In the genomic region with DNA sequence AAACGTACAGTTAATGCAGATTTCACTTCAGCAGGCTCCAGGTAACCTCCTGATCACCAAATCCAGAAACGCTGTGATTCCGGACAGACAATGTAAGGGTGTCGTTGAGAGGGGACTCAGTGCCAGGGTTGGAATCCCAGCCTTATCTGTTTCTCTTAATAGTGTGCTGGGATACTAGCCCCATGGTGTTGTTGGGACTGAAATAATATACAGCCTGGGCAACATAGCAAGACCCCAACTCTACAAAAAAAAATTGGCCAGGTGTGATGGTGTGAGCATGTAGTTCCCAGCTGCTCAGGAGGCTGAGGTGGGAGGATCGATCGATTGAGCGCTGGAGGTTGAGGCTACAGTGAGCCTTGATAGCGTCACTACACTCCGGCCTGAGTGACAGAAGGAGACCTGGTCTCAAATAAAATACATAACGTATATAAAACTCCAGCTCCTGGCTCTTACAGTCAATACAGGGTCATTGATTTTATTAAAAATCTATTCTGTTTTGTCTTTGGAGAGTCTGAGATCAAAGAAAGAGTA, we compare ENCODE assay signal across 8 cellular contexts. TPM values are rescaled to one million over a fixed set of nuclear protein-coding genes. Genes with fewer than 3 reads are reported as not detected.
DNase-seq lines count a peak whose midpoint lies in the region; ATAC-seq, FAIRE-seq and TF ChIP-seq lines count a peak whose summit lies in the region.

No MANE protein-coding gene starts in this region.

- H3K4me3 ChIP-seq in HEK293 (ENCODE audit: low read depth, low read length) (peak overlapping the region; percentile 79), iPS-11a (ENCODE audit: low read depth, low read length) (peak overlapping the region; percentile 89), spleen (peak overlapping the region; percentile 81 to 97 (median 92))

- H3K9me3 Mint-ChIP-seq in activated CD8-positive, alpha-beta T cell treated with anti-CD3 and anti-CD28 coated beads, Interleukin-2, amount 10 ng/mL, durations not matched to agents 7 days and 5 days (ENCODE audit: insufficient read depth) = no peaks in the 10 kb centered on the region

- H3K9me3 ChIP-seq in HEK293 (ENCODE audit: control insufficient read depth, insufficient read depth, low read depth, low read length) (no peaks in the 10 kb centered on the region), spleen (no peaks in the 10 kb centered on the region)

- CTCF ChIA-PET in HEK293 (lab: Yijun Ruan, JAX) = interaction anchor here (1.3 to 1.6 kb wide), 2 partner anchors 44 to 238 kb away, joined by 3 to 4 read pairs; no protein-coding TSS in a partner anchor
- CTCF ChIA-PET in activated CD8-positive, alpha-beta T cell treated with anti-CD3 and anti-CD28 coated beads, Interleukin-2, amount 10 ng/mL, durations not matched to agents 7 days and 5 days (lab: Charles Lee) = interaction anchor here (1.6 to 2.8 kb wide), 4 partner anchors 16 to 239 kb away, joined by 5 to 17 read pairs (median 6); partner anchors contain the start of gene SUDS3

- TF ChIP-seq CTCF in HEK293 (tag by site-specific recombination; IDR thresholded peaks at IDR 0.05) = no peak
- TF ChIP-seq CTCF in spleen (IDR thresholded peaks at IDR 0.05 in 8 of 11, conservative IDR thresholded peaks at IDR 0.05 in 3 of 11) = no peak

- H3K4me1 Mint-ChIP-seq in activated CD8-positive, alpha-beta T cell treated with anti-CD3 and anti-CD28 coated beads, Interleukin-2, amount 10 ng/mL, durations not matched to agents 7 days and 5 days (ENCODE audit: low read depth) = peaks cover 24% of the 10 kb centered on the region

- H3K27me3 Mint-ChIP-seq in activated CD8-positive, alpha-beta T cell treated with anti-CD3 and anti-CD28 coated beads, Interleukin-2, amount 10 ng/mL, durations not matched to agents 7 days and 5 days (ENCODE audit: low read depth) = no peaks in the 10 kb centered on the region

- H3K27me3 ChIP-seq in spleen (replicated peaks in 1 of 7) = no peaks in the 10 kb centered on the region

- no peak for DNase-seq in activated CD8-positive, alpha-beta T cell treated with anti-CD3 and anti-CD28 coated beads, Interleukin-2, amount 10 ng/mL, durations not matched to agents 7 days and 5 days
- DNase-seq in spleen = no peak
- no peak for DNase-seq in RCC 7860 (ENCODE audit: low spot score)
- DNase-seq in NAMALWA (ENCODE audit: low spot score) = no peak

- 86 to 91% (median 87%) methylated on average over 10 of the region's 10 CpGs for WGBS in spleen, 5 donors

- H3K27ac ChIP-seq in HEK293 (ENCODE audit: extremely low read depth, low read depth, low read length) (no peak overlapping the region), spleen (peak overlapping the region in 5 of 8 donors; percentile 75 to 86 (median 83))

- ATAC-seq in activated CD8-positive, alpha-beta T cell treated with anti-CD3 and anti-CD28 coated beads, Interleukin-2, amount 10 ng/mL, durations not matched to agents 7 days and 5 days = no peak
- no peak for ATAC-seq in HG02973 (IDR thresholded peaks at IDR 0.05; ENCODE audit: unreplicated experiment)
- no peak for ATAC-seq in HG03095 (IDR thresholded peaks at IDR 0.05; ENCODE audit: unreplicated experiment)

- H3K27ac Mint-ChIP-seq in activated CD8-positive, alpha-beta T cell treated with anti-CD3 and anti-CD28 coated beads, Interleukin-2, amount 10 ng/mL, durations not matched to agents 7 days and 5 days = peak overlapping the region; percentile 72

- POLR2A ChIA-PET in HEK293 (lab: Yijun Ruan, JAX) = interaction anchor here (0.8 to 1.6 kb wide), 2 partner anchors 13 to 76 kb away, joined by 3 to 5 read pairs; partner anchors contain the start of gene WSB2
- POLR2A ChIA-PET in activated CD8-positive, alpha-beta T cell treated with anti-CD3 and anti-CD28 coated beads, Interleukin-2, amount 10 ng/mL, durations not matched to agents 7 days and 5 days (lab: Charles Lee) = interaction anchor here (0.7 to 1.6 kb wide), 2 partner anchors 75 to 262 kb away, joined by 3 to 4 read pairs; no protein-coding TSS in a partner anchor

- intact Hi-C loops in spleen (cut with DNase I; ENCODE audit: low total_unique reads) = no loop called here

- peaks cover 3% of the 10 kb centered on the region; the same call in 1 of the 2 replicates for H3K4me1 ChIP-seq in HEK293 (ENCODE audit: control insufficient read depth, insufficient read depth, low read length)
- peaks cover 0 to 58% (median 37%) of the 10 kb centered on the region in 6 donors for H3K4me1 ChIP-seq in spleen

- no peak for TF ChIP-seq POLR2A in spleen (IDR thresholded peaks at IDR 0.05)

- H3K36me3 Mint-ChIP-seq in activated CD8-positive, alpha-beta T cell treated with anti-CD3 and anti-CD28 coated beads, Interleukin-2, amount 10 ng/mL, durations not matched to agents 7 days and 5 days (ENCODE audit: low read depth) = peaks cover 32% of the 10 kb centered on the region

- H3K36me3 ChIP-seq in HEK293 (ENCODE audit: control insufficient read depth in 2 of 2, insufficient read depth in 1 of 2, low read length in 2 of 2) (peaks cover 33 to 49% of the 10 kb centered on the region in 2 experiments), spleen (peaks cover 0 to 45% (median 33%) of the 10 kb centered on the region in 6 donors)

- H3K4me3 Mint-ChIP-seq in activated CD8-positive, alpha-beta T cell treated with anti-CD3 and anti-CD28 coated beads, Interleukin-2, amount 10 ng/mL, durations not matched to agents 7 days and 5 days = peak overlapping the region; percentile 94

- no peak for FAIRE-seq in RCC 7860 (lab: Jason Lieb, UNC)

TF ChIP-seq in HEK293, 187 proteins besides CTCF, POLR2A, EP300 and RAD21:
- TF ChIP-seq, protein P1, sequence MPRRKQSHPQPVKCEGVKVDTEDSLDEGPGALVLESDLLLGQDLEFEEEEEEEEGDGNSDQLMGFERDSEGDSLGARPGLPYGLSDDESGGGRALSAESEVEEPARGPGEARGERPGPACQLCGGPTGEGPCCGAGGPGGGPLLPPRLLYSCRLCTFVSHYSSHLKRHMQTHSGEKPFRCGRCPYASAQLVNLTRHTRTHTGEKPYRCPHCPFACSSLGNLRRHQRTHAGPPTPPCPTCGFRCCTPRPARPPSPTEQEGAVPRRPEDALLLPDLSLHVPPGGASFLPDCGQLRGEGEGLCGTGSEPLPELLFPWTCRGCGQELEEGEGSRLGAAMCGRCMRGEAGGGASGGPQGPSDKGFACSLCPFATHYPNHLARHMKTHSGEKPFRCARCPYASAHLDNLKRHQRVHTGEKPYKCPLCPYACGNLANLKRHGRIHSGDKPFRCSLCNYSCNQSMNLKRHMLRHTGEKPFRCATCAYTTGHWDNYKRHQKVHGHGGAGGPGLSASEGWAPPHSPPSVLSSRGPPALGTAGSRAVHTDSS (tag by site-specific recombination; IDR thresholded peaks at IDR 0.05) = 0 out of 2 replicates have a peak, but pooled peaks have one; percentile 8
- TF ChIP-seq GFI1B (tag by site-specific recombination; IDR thresholded peaks at IDR 0.05) (no peak), ZNF121 (tag by site-specific recombination; IDR thresholded peaks at IDR 0.05) (peak; percentile 98), ZNF354C (tag by site-specific recombination; IDR thresholded peaks at IDR 0.05; ENCODE audit: borderline replicate concordance, low read depth) (no peak), ZNF701 (tag by site-specific recombination; IDR thresholded peaks at IDR 0.05) (no peak)
TF ChIP-seq in HEK293: peak in this region for 2.

RNA-seq across cellular contexts. Expression of gene PEBP1, which starts 1.3 kb away (rescaled TPM):
- total RNA-seq in activated CD8-positive, alpha-beta T cell treated with anti-CD3 and anti-CD28 coated beads, Interleukin-2, amount 10 ng/mL, durations not matched to agents 7 days and 5 days = 100 to 1,000 TPM; 115 to 118 TPM
- total RNA-seq in spleen = 100 to 1,000 TPM in 6 of 7 donors, 10 to 100 TPM in 1; 99.5 to 179 (median 128) TPM
- polyA plus RNA-seq in spleen = 100 to 1,000 TPM; 149 to 201 (median 165) TPM

RNA-seq across cellular contexts. Expression of gene VSIG10, which starts 33.4 kb away (rescaled TPM):
- 1 to 10 TPM; 7.5 to 8.2 TPM for total RNA-seq in activated CD8-positive, alpha-beta T cell treated with anti-CD3 and anti-CD28 coated beads, Interleukin-2, amount 10 ng/mL, durations not matched to agents 7 days and 5 days
- total RNA-seq in spleen = 10 to 100 TPM; 11.6 to 22.9 (median 18.2) TPM
- polyA plus RNA-seq in spleen = 1 to 10 TPM; 4.9 to 7.0 (median 5.2) TPM
